26 cellular contexts compared by ENCODE assay signal in the genomic region with DNA sequence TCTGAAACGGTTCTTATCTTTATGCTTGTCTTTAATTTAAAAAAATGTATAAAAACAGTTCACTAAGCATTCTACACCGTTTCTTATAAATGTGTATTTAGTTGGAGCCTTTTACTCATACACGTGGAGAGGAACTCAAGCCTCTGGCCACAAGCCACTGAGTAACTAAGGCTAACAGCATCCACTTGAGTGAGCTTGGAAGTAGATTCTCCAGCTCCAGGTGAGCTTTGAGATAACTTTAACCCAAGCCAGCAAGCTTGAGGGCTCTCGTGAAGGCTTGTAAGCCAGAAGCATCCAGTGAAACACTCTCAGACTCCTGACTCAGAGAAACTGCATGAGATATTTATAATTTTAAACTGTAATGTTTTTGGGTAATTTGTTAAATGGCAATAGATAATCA.
"Had no signal": no experiment of that assay in that cellular context is flagged by ENCODE, and none has a peak within 500 bp of the region (broad histone marks: within the 10 kb centered on the region; RNA-seq: fewer than 3 reads in every experiment).

No MANE protein-coding gene starts in this region.

- ATAC-seq: activated CD4-positive, alpha-beta T cell treated with anti-CD3 and anti-CD28 coated beads for 36 hours; activated CD8-positive, alpha-beta memory T cell treated with anti-CD3 and anti-CD28 coated beads, Interleukin-2, amount 10 ng/mL, durations not matched to agents 7 days and 5 days; activated CD8-positive, alpha-beta T cell treated with anti-CD3 and anti-CD28 coated beads, Interleukin-2, amount 10 ng/mL, durations not matched to agents 7 days and 5 days; activated naive CD4-positive, alpha-beta T cell treated with anti-CD3 and anti-CD28 coated beads, Interleukin-2, amount 50 U/mL, for 72 hours; activated T-cell treated with anti-CD3 and anti-CD28 coated beads, Interleukin-2, amount 50 U/mL, for 72 hours; esophagus mucosa had no signal

- H3K27me3 ChIP-seq: ascending aorta, breast epithelium, cardiac muscle cell, dorsolateral prefrontal cortex had no signal

- DNase-seq: activated CD4-positive, alpha-beta memory T cell treated with anti-CD3 and anti-CD28 coated beads for 36 hours; activated CD4-positive, alpha-beta T cell treated with anti-CD3 and anti-CD28 coated beads for 36 hours; activated CD4-positive, alpha-beta T cell treated with anti-CD3 and anti-CD28 coated beads, Interleukin-2, amount 10 ng/mL, durations not matched to agents 24 days and 14 days; activated CD4-positive, CD25-positive, alpha-beta regulatory T cell; activated CD4-positive, CD25-positive, alpha-beta regulatory T cell treated with anti-CD3 and anti-CD28 coated beads, Interleukin-2, amount 50 U/mL, for 72 hours; activated CD8-positive, alpha-beta memory T cell treated with anti-CD3 and anti-CD28 coated beads, Interleukin-2, amount 10 ng/mL, durations not matched to agents 7 days and 5 days; activated CD8-positive, alpha-beta memory T cell treated with anti-CD3 and anti-CD28 coated beads, Interleukin-2, amount 50 U/mL, for 4 hours; activated CD8-positive, alpha-beta T cell treated with anti-CD3 and anti-CD28 coated beads, Interleukin-2, amount 10 ng/mL, durations not matched to agents 7 days and 5 days; activated gamma-delta T cell; activated naive CD4-positive, alpha-beta T cell; activated naive CD4-positive, alpha-beta T cell treated with anti-CD3 and anti-CD28 coated beads, Interleukin-2, amount 10 ng/mL, durations not matched to agents 7 days and 5 days; activated naive CD8-positive, alpha-beta T cell treated with anti-CD3 and anti-CD28 coated beads, Interleukin-2, amount 10 ng/mL, durations not matched to agents 7 days and 5 days; activated T-cell treated with anti-CD3 and anti-CD28 coated beads, Interleukin-2, amount 50 U/mL, for 24 hours; activated T-cell treated with anti-CD3 and anti-CD28 coated beads, Interleukin-2, amount 50 U/mL, for 72 hours; dorsolateral prefrontal cortex; effector memory CD4-positive, alpha-beta T cell; endodermal cell; foreskin fibroblast; glutamatergic neuron; T-helper 2 cell had no signal

- H3K4me1 ChIP-seq: ascending aorta, breast epithelium had no signal

- H3K9me3 ChIP-seq: ascending aorta, breast epithelium had no signal

- H3K36me3 ChIP-seq: ascending aorta, breast epithelium, cardiac muscle cell had no signal

- H3K27ac ChIP-seq: ascending aorta, breast epithelium, cardiac muscle cell, coronary artery, dorsolateral prefrontal cortex had no signal

- H3K4me3 ChIP-seq: ascending aorta, breast epithelium, cardiac muscle cell, coronary artery, dorsolateral prefrontal cortex had no signal
